ENCODE assay signal across 21 cellular contexts in the genomic region with DNA sequence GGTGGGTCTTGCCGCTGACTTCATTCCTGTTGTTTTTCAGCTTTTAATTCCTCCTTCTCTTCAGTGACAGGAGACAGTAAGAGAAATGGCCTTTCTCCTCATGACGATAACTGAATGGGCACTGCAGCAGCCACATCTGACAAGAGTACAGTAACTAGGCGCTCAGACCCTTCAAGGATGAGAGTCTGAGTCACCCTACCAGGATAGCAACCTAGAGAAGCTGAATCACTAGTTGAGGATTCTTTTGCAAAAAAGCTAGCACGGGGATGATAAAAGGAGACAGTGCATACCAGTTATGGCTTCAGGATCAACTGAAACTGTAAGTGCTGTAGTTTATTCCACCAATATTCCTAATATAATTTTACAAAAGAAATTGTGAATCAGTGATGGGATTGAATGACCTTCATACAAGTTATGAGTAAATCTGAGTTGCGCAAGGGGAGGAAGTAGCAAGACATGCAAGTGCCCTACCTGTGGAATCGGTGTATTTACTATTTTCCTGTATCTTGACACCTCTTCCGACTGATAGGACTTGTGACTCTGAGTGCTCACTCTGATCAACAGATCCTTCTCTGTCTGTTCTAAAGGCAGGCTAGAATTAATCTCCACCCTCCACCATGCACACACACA.
"Had no signal": no experiment of that assay in that cellular context is flagged by ENCODE, and none has a peak within 500 bp of the region (broad histone marks: within the 10 kb centered on the region; RNA-seq: fewer than 3 reads in every experiment).

No MANE protein-coding gene starts in this region.

- ATAC-seq: activated CD8-positive, alpha-beta memory T cell treated with anti-CD3 and anti-CD28 coated beads, Interleukin-2, amount 10 ng/mL, durations not matched to agents 7 days and 5 days; body of pancreas; T-helper 17 cell had no signal

- H3K4me3 ChIP-seq: ascending aorta, body of pancreas, cardiac muscle cell, PC-9 had no signal

- H3K9me3 ChIP-seq: ascending aorta, body of pancreas had no signal

- H2AFZ ChIP-seq: PC-9 had no signal

- H3K27ac ChIP-seq: ascending aorta, body of pancreas, cardiac muscle cell, PC-9 had no signal

- H3K4me1 ChIP-seq: ascending aorta, body of pancreas had no signal

- H3K27me3 ChIP-seq: ascending aorta, body of pancreas, cardiac muscle cell had no signal

- DNase-seq: activated B cell treated with CpG ODN at 0.5 μM for 24 hours; activated CD4-positive, alpha-beta T cell treated with anti-CD3 and anti-CD28 coated beads for 1 hour; activated CD4-positive, alpha-beta T cell treated with anti-CD3 and anti-CD28 coated beads, Interleukin-2, amount 10 ng/mL, durations not matched to agents 24 days and 14 days; activated CD4-positive, alpha-beta T cell treated with anti-CD3 and anti-CD28 coated beads, Interleukin-2, amount 50 U/mL, for 48 hours; activated CD8-positive, alpha-beta memory T cell treated with anti-CD3 and anti-CD28 coated beads, Interleukin-2, amount 10 ng/mL, durations not matched to agents 7 days and 5 days; activated effector memory CD4-positive, alpha-beta T cell treated with Interleukin-2 at 50 U/mL for 16 hours; activated naive CD4-positive, alpha-beta T cell; activated T-cell treated with anti-CD3 and anti-CD28 coated beads, Interleukin-2, amount 50 U/mL, for 24 hours; body of pancreas; NCI-H1092 treated with DMSO at 0.1 percent for 48 hours; NCI-H1436; NCI-H187; NCI-H2081; NCI-H510A treated with DMSO at 0.1 percent for 48 hours; NCI-H69; PC-9; SIG-M5; T-helper 17 cell; T-helper 9 cell had no signal

- H3K36me3 ChIP-seq: ascending aorta, cardiac muscle cell had no signal

- H3K4me2 ChIP-seq: PC-9 had no signal
